39 cellular contexts compared by ENCODE assay signal in the genomic region with DNA sequence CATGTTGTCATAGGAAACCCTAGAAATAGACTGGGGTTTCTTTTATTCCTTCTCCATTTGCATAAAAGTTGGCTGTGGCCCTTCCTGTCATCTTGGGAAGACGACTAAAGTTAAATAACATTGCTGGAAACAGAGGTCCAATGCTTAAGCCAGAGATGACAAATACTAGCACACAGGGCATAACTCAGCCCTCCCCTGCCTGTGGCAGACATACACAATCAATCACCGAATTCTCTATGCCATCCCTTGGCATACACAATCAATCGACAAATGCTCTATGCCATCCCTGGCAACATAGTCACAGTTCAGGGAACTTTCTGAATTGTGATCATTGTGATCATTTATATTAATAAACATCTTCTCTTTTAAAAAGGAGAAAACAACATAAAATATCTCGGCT.
"Had no signal": no experiment of that assay in that cellular context is flagged by ENCODE, and none has a peak within 500 bp of the region (broad histone marks: within the 10 kb centered on the region; RNA-seq: fewer than 3 reads in every experiment).

No MANE protein-coding gene starts in this region.

- H3K4me3 ChIP-seq: adrenal gland, ascending aorta, body of pancreas, breast epithelium, cardiac muscle cell had no signal

- H3K9me3 Mint-ChIP-seq: activated naive CD4-positive, alpha-beta T cell treated with anti-CD3 and anti-CD28 coated beads for 36 hours; activated naive CD4-positive, alpha-beta T cell treated with anti-CD3 and anti-CD28 coated beads, Interleukin-2, amount 10 ng/mL, durations not matched to agents 7 days and 5 days; activated naive CD4-positive, alpha-beta T cell treated with anti-CD3 and anti-CD28 coated beads, Interleukin-2, amount 50 U/mL, for 24 hours; activated naive CD8-positive, alpha-beta T cell treated with anti-CD3 and anti-CD28 coated beads for 36 hours; activated naive CD8-positive, alpha-beta T cell treated with anti-CD3 and anti-CD28 coated beads, Interleukin-2, amount 10 ng/mL, durations not matched to agents 7 days and 5 days; activated naive CD8-positive, alpha-beta T cell treated with anti-CD3 and anti-CD28 coated beads, Interleukin-2, amount 50 U/mL, for 24 hours; activated T-cell treated with anti-CD3 and anti-CD28 coated beads, Interleukin-2, amount 50 U/mL, for 24 hours; activated T-cell treated with anti-CD3 and anti-CD28 coated beads, Interleukin-2, amount 50 U/mL, for 4 hours; activated T-cell treated with anti-CD3 and anti-CD28 coated beads, Interleukin-2, amount 50 U/mL, for 72 hours; activated T-helper 1 cell treated with anti-CD3 and anti-CD28 coated beads, Interleukin-12 subunit alpha, Interleukin-12 subunit beta, Interleukin-2, Interleukin-4 antibody, amounts not matched to agents 30 ng/mL and 10 ng/mL and 1 ng/mL, durations not matched to agents 14 hours and 24 hours and 36 hours; activated T-helper 17 cell treated with anti-CD3 and anti-CD28 coated beads, Interleukin-2, amount 50 U/mL, for 72 hours; activated T-helper 2 cell treated with anti-CD3 and anti-CD28 coated beads, Interferon-gamma antibody, Interleukin-2, Interleukin-4, amounts not matched to agents 10 μg/mL and 5 μg/mL and 100 μg/mL, durations not matched to agents 14 hours and 24 hours and 36 hours; central memory CD8-positive, alpha-beta T cell had no signal

- H3K36me3 Mint-ChIP-seq: activated naive CD4-positive, alpha-beta T cell treated with anti-CD3 and anti-CD28 coated beads, Interleukin-2, amount 10 ng/mL, durations not matched to agents 7 days and 5 days; activated naive CD4-positive, alpha-beta T cell treated with anti-CD3 and anti-CD28 coated beads, Interleukin-2, amount 50 U/mL, for 24 hours; activated naive CD4-positive, alpha-beta T cell treated with anti-CD3 and anti-CD28 coated beads, Interleukin-2, amount 50 U/mL, for 72 hours; activated naive CD8-positive, alpha-beta T cell; activated naive CD8-positive, alpha-beta T cell treated with anti-CD3 and anti-CD28 coated beads for 36 hours; activated naive CD8-positive, alpha-beta T cell treated with anti-CD3 and anti-CD28 coated beads, Interleukin-2, amount 10 ng/mL, durations not matched to agents 7 days and 5 days had no signal

- H3K27ac ChIP-seq: adrenal gland, ascending aorta, body of pancreas, brain microvascular endothelial cell, breast epithelium, cardiac muscle cell had no signal

- H3K4me3 Mint-ChIP-seq: activated naive CD4-positive, alpha-beta T cell treated with anti-CD3 and anti-CD28 coated beads for 36 hours; activated naive CD4-positive, alpha-beta T cell treated with anti-CD3 and anti-CD28 coated beads, Interleukin-2, amount 10 ng/mL, durations not matched to agents 7 days and 5 days; activated naive CD4-positive, alpha-beta T cell treated with anti-CD3 and anti-CD28 coated beads, Interleukin-2, amount 50 U/mL, for 24 hours; activated naive CD8-positive, alpha-beta T cell; activated naive CD8-positive, alpha-beta T cell treated with anti-CD3 and anti-CD28 coated beads for 36 hours; activated naive CD8-positive, alpha-beta T cell treated with anti-CD3 and anti-CD28 coated beads, Interleukin-2, amount 10 ng/mL, durations not matched to agents 7 days and 5 days; activated naive CD8-positive, alpha-beta T cell treated with anti-CD3 and anti-CD28 coated beads, Interleukin-2, amount 50 U/mL, for 24 hours; activated T-cell treated with anti-CD3 and anti-CD28 coated beads, Interleukin-2, amount 50 U/mL, for 24 hours; activated T-cell treated with anti-CD3 and anti-CD28 coated beads, Interleukin-2, amount 50 U/mL, for 4 hours; activated T-cell treated with anti-CD3 and anti-CD28 coated beads, Interleukin-2, amount 50 U/mL, for 72 hours; activated T-helper 1 cell treated with anti-CD3 and anti-CD28 coated beads, Interleukin-12 subunit alpha, Interleukin-12 subunit beta, Interleukin-2, Interleukin-4 antibody, amounts not matched to agents 30 ng/mL and 10 ng/mL and 1 ng/mL, durations not matched to agents 14 hours and 24 hours and 36 hours; activated T-helper 17 cell treated with anti-CD3 and anti-CD28 coated beads, Interleukin-2, amount 50 U/mL, for 72 hours; brain; central memory CD8-positive, alpha-beta T cell had no signal

- H3K27me3 ChIP-seq: adrenal gland, ascending aorta, body of pancreas, brain microvascular endothelial cell, breast epithelium, cardiac muscle cell had no signal

- H3K27me3 Mint-ChIP-seq: activated naive CD4-positive, alpha-beta T cell treated with anti-CD3 and anti-CD28 coated beads, Interleukin-2, amount 10 ng/mL, durations not matched to agents 7 days and 5 days; activated naive CD8-positive, alpha-beta T cell; brain had no signal

- DNase-seq: activated effector memory CD4-positive, alpha-beta T cell treated with anti-CD3 and anti-CD28 coated beads, Interleukin-2, amount 50 U/mL, for 16 hours; activated effector memory CD4-positive, alpha-beta T cell treated with Interleukin-2 at 50 U/mL for 16 hours; activated gamma-delta T cell; activated gamma-delta T cell treated with Interleukin-2 at 50 U/mL for 16 hours; activated naive CD4-positive, alpha-beta T cell; activated naive CD4-positive, alpha-beta T cell treated with anti-CD3 and anti-CD28 coated beads for 36 hours; activated naive CD4-positive, alpha-beta T cell treated with anti-CD3 and anti-CD28 coated beads, Interleukin-2, amount 10 ng/mL, durations not matched to agents 7 days and 5 days; activated naive CD4-positive, alpha-beta T cell treated with anti-CD3 and anti-CD28 coated beads, Interleukin-2, amount 50 U/mL, for 16 hours; activated naive CD4-positive, alpha-beta T cell treated with Interleukin-2 at 50 U/mL for 16 hours; activated naive CD8-positive, alpha-beta T cell treated with anti-CD3 and anti-CD28 coated beads for 36 hours; activated naive CD8-positive, alpha-beta T cell treated with anti-CD3 and anti-CD28 coated beads, Interleukin-2, amount 10 ng/mL, durations not matched to agents 7 days and 5 days; activated naive CD8-positive, alpha-beta T cell treated with anti-CD3 and anti-CD28 coated beads, Interleukin-2, amount 50 U/mL, for 24 hours; activated T-cell treated with anti-CD3 and anti-CD28 coated beads, Interleukin-2, amount 50 U/mL, for 24 hours; activated T-cell treated with anti-CD3 and anti-CD28 coated beads, Interleukin-2, amount 50 U/mL, for 4 hours; activated T-cell treated with anti-CD3 and anti-CD28 coated beads, Interleukin-2, amount 50 U/mL, for 48 hours; activated T-cell treated with anti-CD3 and anti-CD28 coated beads, Interleukin-2, amount 50 U/mL, for 72 hours; adrenal gland; amniotic stem cell; amygdala; anterior cingulate cortex; aorta; body of pancreas; brain microvascular endothelial cell; caudate nucleus; central memory CD4-positive, alpha-beta T cell; cerebellar nuclear complex had no signal

- H3K36me3 ChIP-seq: adrenal gland, ascending aorta, brain microvascular endothelial cell, breast epithelium, cardiac muscle cell had no signal

- H3K4me1 ChIP-seq: adrenal gland, ascending aorta, body of pancreas, breast epithelium had no signal

- H3K4me1 Mint-ChIP-seq: activated naive CD4-positive, alpha-beta T cell treated with anti-CD3 and anti-CD28 coated beads, Interleukin-2, amount 10 ng/mL, durations not matched to agents 7 days and 5 days; activated naive CD4-positive, alpha-beta T cell treated with anti-CD3 and anti-CD28 coated beads, Interleukin-2, amount 50 U/mL, for 24 hours; activated naive CD8-positive, alpha-beta T cell treated with anti-CD3 and anti-CD28 coated beads for 36 hours; activated naive CD8-positive, alpha-beta T cell treated with anti-CD3 and anti-CD28 coated beads, Interleukin-2, amount 10 ng/mL, durations not matched to agents 7 days and 5 days; activated naive CD8-positive, alpha-beta T cell treated with anti-CD3 and anti-CD28 coated beads, Interleukin-2, amount 50 U/mL, for 24 hours; activated T-helper 17 cell treated with anti-CD3 and anti-CD28 coated beads, Interleukin-2, amount 50 U/mL, for 72 hours; central memory CD8-positive, alpha-beta T cell had no signal

- FAIRE-seq: astrocyte, bronchial epithelial cell had no signal

- ATAC-seq: activated naive CD4-positive, alpha-beta T cell treated with anti-CD3 and anti-CD28 coated beads, Interleukin-2, amount 50 U/mL, for 72 hours; activated naive CD8-positive, alpha-beta T cell treated with anti-CD3 and anti-CD28 coated beads, Interleukin-2, amount 50 U/mL, for 24 hours; activated T-cell treated with anti-CD3 and anti-CD28 coated beads, Interleukin-2, amount 50 U/mL, for 4 hours; activated T-cell treated with anti-CD3 and anti-CD28 coated beads, Interleukin-2, amount 50 U/mL, for 72 hours; activated T-helper 17 cell treated with anti-CD3 and anti-CD28 coated beads, Interleukin-2, amount 50 U/mL, for 72 hours; body of pancreas had no signal

- H3K27ac Mint-ChIP-seq: activated naive CD4-positive, alpha-beta T cell treated with anti-CD3 and anti-CD28 coated beads for 36 hours; activated naive CD4-positive, alpha-beta T cell treated with anti-CD3 and anti-CD28 coated beads, Interleukin-2, amount 10 ng/mL, durations not matched to agents 7 days and 5 days; activated naive CD4-positive, alpha-beta T cell treated with anti-CD3 and anti-CD28 coated beads, Interleukin-2, amount 50 U/mL, for 24 hours; activated naive CD4-positive, alpha-beta T cell treated with anti-CD3 and anti-CD28 coated beads, Interleukin-2, amount 50 U/mL, for 72 hours; activated naive CD8-positive, alpha-beta T cell; activated naive CD8-positive, alpha-beta T cell treated with anti-CD3 and anti-CD28 coated beads for 36 hours; activated naive CD8-positive, alpha-beta T cell treated with anti-CD3 and anti-CD28 coated beads, Interleukin-2, amount 10 ng/mL, durations not matched to agents 7 days and 5 days; activated naive CD8-positive, alpha-beta T cell treated with anti-CD3 and anti-CD28 coated beads, Interleukin-2, amount 50 U/mL, for 24 hours; activated T-cell treated with anti-CD3 and anti-CD28 coated beads, Interleukin-2, amount 50 U/mL, for 24 hours; activated T-cell treated with anti-CD3 and anti-CD28 coated beads, Interleukin-2, amount 50 U/mL, for 72 hours; activated T-helper 1 cell treated with anti-CD3 and anti-CD28 coated beads, Interleukin-12 subunit alpha, Interleukin-12 subunit beta, Interleukin-2, Interleukin-4 antibody, amounts not matched to agents 30 ng/mL and 10 ng/mL and 1 ng/mL, durations not matched to agents 14 hours and 24 hours and 36 hours; activated T-helper 17 cell treated with anti-CD3 and anti-CD28 coated beads, Interleukin-2, amount 50 U/mL, for 72 hours; activated T-helper 2 cell treated with anti-CD3 and anti-CD28 coated beads, Interferon-gamma antibody, Interleukin-2, Interleukin-4, amounts not matched to agents 10 μg/mL and 5 μg/mL and 100 μg/mL, durations not matched to agents 14 hours and 24 hours and 36 hours; brain had no signal

- H3K9me3 ChIP-seq: adrenal gland, ascending aorta, body of pancreas, breast epithelium had no signal
